Comparison of ENCODE assay signal across 1 cellular context in the genomic region with DNA sequence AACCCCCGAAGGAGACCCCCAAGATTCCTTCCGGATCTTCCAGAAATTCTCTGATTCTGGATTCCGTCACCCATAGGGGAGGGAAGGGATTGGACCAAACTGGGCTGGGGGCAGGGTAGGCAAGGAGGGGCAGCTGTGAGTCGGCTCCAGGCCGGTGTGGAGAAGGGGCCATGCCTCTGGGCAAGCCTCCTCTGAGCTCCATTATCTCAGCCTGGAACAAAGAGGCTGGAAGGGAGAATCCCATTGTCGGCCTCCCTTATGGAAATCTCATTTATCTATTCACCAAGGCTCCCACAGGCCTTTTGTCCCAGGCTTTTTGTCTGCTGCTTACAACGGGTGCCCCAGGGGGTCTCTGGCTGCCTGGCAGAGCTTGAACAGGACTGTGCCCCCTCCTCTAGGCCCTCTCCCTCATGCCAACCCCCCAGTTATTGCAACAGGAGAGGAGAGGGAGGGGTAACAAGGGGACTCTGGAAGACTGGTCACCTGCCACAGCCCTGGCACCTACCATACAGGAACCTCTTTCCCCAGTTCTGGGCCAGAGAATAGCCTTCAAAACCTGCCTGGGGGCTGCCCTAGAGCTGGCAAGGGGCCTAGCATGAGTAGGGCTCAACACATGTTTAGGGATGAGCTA.
TF ChIP-seq lines count a peak whose summit lies in the region.

No MANE protein-coding gene starts in this region.

TF ChIP-seq in H1, 55 proteins besides CTCF, POLR2A, EP300 and RAD21:
- TF ChIP-seq SRF (IDR thresholded peaks at IDR 0.05; ENCODE audit: low read depth, low read length) (no peak), BCL11A (IDR thresholded peaks at IDR 0.05; ENCODE audit: low read depth in 2 of 2, low read length in 2 of 2) (no peak), SIRT6 (IDR thresholded peaks at IDR 0.05; ENCODE audit: low read length) (no peak), CEBPB (IDR thresholded peaks at IDR 0.05; ENCODE audit: low read depth, low read length) (no peak), SP2 (IDR thresholded peaks at IDR 0.05; ENCODE audit: low read length) (no peak), SIX5 (IDR thresholded peaks at IDR 0.05; ENCODE audit: low read depth, low read length) (no peak), GABPA (IDR thresholded peaks at IDR 0.05; ENCODE audit: borderline replicate concordance, insufficient read depth, low read length) (no peak), KDM1A (IDR thresholded peaks at IDR 0.05; ENCODE audit: borderline replicate concordance, low read length) (peak; percentile 58; the same call in 1 of the 2 replicates), BRCA1 (IDR thresholded peaks at IDR 0.05; ENCODE audit: low read depth, low read length) (no peak), RBBP5 (IDR thresholded peaks at IDR 0.05; ENCODE audit: borderline replicate concordance, low read depth, low read length) (no peak), TBP (IDR thresholded peaks at IDR 0.05; ENCODE audit: low read depth, low read length) (peak; percentile 51; the same call in 1 of the 2 replicates), ASH2L (IDR thresholded peaks at IDR 0.05; ENCODE audit: low read length) (no peak), KDM5A (IDR thresholded peaks at IDR 0.05; ENCODE audit: low read length) (no peak), CTBP2 (IDR thresholded peaks at IDR 0.05; ENCODE audit: borderline replicate concordance, insufficient read depth, insufficient read length, low read length) (peak; percentile 95), ZNF274 (IDR thresholded peaks at IDR 0.05; ENCODE audit: borderline replicate concordance, extremely low read depth, low read length) (no peak), SUZ12 (IDR thresholded peaks at IDR 0.05; ENCODE audit: low read length) (no peak), SP1 (IDR thresholded peaks at IDR 0.05; ENCODE audit: low read depth, low read length) (no peak), HDAC2 (IDR thresholded peaks at IDR 0.05; ENCODE audit: borderline replicate concordance in 1 of 2, low read depth in 2 of 2, low read length in 2 of 2) (0 out of 4 replicates have a peak, but pooled peaks of 1 of the 2 experiments have one; percentile 12), NANOG (IDR thresholded peaks at IDR 0.05; ENCODE audit: insufficient read depth, low read depth, low read length, poor library complexity, severe bottlenecking) (no peak), TCF12 (IDR thresholded peaks at IDR 0.05; ENCODE audit: low read depth, low read length) (no peak), JUND (IDR thresholded peaks at IDR 0.05; ENCODE audit: low read length) (peak; percentile 31; the same call in 1 of the 2 replicates), MAFK (IDR thresholded peaks at IDR 0.05; ENCODE audit: low read depth, low read length) (no peak), CHD1 (IDR thresholded peaks at IDR 0.05; ENCODE audit: low read depth, low read length) (no peak), YY1 (IDR thresholded peaks at IDR 0.05; ENCODE audit: low read depth, low read length) (peak; percentile 69), CHD2 (IDR thresholded peaks at IDR 0.05; ENCODE audit: low read length) (no peak), GTF2F1 (IDR thresholded peaks at IDR 0.05; ENCODE audit: borderline replicate concordance, low read depth, low read length) (no peak), JUN (IDR thresholded peaks at IDR 0.05; ENCODE audit: low read depth, low read length) (no peak), KDM4A (IDR thresholded peaks at IDR 0.05; ENCODE audit: low read depth, low read length, severe bottlenecking) (no peak), EGR1 (IDR thresholded peaks at IDR 0.05; ENCODE audit: borderline replicate concordance, low read depth, low read length) (no peak), TEAD4 (IDR thresholded peaks at IDR 0.05; ENCODE audit: low read depth, low read length) (no peak), CBX5 (IDR thresholded peaks at IDR 0.05; ENCODE audit: low read depth, low read length) (no peak), NRF1 (IDR thresholded peaks at IDR 0.05; ENCODE audit: low read depth, low read length) (no peak)
- TF ChIP-seq, protein P1, sequence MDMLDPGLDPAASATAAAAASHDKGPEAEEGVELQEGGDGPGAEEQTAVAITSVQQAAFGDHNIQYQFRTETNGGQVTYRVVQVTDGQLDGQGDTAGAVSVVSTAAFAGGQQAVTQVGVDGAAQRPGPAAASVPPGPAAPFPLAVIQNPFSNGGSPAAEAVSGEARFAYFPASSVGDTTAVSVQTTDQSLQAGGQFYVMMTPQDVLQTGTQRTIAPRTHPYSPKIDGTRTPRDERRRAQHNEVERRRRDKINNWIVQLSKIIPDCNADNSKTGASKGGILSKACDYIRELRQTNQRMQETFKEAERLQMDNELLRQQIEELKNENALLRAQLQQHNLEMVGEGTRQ (IDR thresholded peaks at IDR 0.05; ENCODE audit: low read length), result no peak
- TF ChIP-seq, protein P2, sequence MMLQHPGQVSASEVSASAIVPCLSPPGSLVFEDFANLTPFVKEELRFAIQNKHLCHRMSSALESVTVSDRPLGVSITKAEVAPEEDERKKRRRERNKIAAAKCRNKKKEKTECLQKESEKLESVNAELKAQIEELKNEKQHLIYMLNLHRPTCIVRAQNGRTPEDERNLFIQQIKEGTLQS (IDR thresholded peaks at IDR 0.05; ENCODE audit: insufficient read depth, low read depth, low read length), result no peak
- TF ChIP-seq, protein P3, sequence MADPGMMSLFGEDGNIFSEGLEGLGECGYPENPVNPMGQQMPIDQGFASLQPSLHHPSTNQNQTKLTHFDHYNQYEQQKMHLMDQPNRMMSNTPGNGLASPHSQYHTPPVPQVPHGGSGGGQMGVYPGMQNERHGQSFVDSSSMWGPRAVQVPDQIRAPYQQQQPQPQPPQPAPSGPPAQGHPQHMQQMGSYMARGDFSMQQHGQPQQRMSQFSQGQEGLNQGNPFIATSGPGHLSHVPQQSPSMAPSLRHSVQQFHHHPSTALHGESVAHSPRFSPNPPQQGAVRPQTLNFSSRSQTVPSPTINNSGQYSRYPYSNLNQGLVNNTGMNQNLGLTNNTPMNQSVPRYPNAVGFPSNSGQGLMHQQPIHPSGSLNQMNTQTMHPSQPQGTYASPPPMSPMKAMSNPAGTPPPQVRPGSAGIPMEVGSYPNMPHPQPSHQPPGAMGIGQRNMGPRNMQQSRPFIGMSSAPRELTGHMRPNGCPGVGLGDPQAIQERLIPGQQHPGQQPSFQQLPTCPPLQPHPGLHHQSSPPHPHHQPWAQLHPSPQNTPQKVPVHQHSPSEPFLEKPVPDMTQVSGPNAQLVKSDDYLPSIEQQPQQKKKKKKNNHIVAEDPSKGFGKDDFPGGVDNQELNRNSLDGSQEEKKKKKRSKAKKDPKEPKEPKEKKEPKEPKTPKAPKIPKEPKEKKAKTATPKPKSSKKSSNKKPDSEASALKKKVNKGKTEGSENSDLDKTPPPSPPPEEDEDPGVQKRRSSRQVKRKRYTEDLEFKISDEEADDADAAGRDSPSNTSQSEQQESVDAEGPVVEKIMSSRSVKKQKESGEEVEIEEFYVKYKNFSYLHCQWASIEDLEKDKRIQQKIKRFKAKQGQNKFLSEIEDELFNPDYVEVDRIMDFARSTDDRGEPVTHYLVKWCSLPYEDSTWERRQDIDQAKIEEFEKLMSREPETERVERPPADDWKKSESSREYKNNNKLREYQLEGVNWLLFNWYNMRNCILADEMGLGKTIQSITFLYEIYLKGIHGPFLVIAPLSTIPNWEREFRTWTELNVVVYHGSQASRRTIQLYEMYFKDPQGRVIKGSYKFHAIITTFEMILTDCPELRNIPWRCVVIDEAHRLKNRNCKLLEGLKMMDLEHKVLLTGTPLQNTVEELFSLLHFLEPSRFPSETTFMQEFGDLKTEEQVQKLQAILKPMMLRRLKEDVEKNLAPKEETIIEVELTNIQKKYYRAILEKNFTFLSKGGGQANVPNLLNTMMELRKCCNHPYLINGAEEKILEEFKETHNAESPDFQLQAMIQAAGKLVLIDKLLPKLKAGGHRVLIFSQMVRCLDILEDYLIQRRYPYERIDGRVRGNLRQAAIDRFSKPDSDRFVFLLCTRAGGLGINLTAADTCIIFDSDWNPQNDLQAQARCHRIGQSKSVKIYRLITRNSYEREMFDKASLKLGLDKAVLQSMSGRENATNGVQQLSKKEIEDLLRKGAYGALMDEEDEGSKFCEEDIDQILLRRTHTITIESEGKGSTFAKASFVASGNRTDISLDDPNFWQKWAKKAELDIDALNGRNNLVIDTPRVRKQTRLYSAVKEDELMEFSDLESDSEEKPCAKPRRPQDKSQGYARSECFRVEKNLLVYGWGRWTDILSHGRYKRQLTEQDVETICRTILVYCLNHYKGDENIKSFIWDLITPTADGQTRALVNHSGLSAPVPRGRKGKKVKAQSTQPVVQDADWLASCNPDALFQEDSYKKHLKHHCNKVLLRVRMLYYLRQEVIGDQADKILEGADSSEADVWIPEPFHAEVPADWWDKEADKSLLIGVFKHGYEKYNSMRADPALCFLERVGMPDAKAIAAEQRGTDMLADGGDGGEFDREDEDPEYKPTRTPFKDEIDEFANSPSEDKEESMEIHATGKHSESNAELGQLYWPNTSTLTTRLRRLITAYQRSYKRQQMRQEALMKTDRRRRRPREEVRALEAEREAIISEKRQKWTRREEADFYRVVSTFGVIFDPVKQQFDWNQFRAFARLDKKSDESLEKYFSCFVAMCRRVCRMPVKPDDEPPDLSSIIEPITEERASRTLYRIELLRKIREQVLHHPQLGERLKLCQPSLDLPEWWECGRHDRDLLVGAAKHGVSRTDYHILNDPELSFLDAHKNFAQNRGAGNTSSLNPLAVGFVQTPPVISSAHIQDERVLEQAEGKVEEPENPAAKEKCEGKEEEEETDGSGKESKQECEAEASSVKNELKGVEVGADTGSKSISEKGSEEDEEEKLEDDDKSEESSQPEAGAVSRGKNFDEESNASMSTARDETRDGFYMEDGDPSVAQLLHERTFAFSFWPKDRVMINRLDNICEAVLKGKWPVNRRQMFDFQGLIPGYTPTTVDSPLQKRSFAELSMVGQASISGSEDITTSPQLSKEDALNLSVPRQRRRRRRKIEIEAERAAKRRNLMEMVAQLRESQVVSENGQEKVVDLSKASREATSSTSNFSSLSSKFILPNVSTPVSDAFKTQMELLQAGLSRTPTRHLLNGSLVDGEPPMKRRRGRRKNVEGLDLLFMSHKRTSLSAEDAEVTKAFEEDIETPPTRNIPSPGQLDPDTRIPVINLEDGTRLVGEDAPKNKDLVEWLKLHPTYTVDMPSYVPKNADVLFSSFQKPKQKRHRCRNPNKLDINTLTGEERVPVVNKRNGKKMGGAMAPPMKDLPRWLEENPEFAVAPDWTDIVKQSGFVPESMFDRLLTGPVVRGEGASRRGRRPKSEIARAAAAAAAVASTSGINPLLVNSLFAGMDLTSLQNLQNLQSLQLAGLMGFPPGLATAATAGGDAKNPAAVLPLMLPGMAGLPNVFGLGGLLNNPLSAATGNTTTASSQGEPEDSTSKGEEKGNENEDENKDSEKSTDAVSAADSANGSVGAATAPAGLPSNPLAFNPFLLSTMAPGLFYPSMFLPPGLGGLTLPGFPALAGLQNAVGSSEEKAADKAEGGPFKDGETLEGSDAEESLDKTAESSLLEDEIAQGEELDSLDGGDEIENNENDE (IDR thresholded peaks at IDR 0.05; ENCODE audit: insufficient replicate concordance, low read length), result no peak
- TF ChIP-seq, protein P4, sequence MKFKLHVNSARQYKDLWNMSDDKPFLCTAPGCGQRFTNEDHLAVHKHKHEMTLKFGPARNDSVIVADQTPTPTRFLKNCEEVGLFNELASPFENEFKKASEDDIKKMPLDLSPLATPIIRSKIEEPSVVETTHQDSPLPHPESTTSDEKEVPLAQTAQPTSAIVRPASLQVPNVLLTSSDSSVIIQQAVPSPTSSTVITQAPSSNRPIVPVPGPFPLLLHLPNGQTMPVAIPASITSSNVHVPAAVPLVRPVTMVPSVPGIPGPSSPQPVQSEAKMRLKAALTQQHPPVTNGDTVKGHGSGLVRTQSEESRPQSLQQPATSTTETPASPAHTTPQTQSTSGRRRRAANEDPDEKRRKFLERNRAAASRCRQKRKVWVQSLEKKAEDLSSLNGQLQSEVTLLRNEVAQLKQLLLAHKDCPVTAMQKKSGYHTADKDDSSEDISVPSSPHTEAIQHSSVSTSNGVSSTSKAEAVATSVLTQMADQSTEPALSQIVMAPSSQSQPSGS (IDR thresholded peaks at IDR 0.05; ENCODE audit: low read length), result no peak; the same call in 1 of the 2 replicates
TF ChIP-seq in H1: peak in this region for 6.
